Comparison of ENCODE assay signal across 18 cellular contexts in genomic region chr1:167964646-167965045, GRCh38. TPM values are rescaled to one million over a fixed set of nuclear protein-coding genes. Genes with fewer than 3 reads are reported as not detected.
"Had no signal": no experiment of that assay in that cellular context is flagged by ENCODE, and none has a peak within 500 bp of the region (broad histone marks: within the 10 kb centered on the region; RNA-seq: fewer than 3 reads in every experiment).

No MANE protein-coding gene starts in this region.

- FAIRE-seq: keratinocyte, pancreas had no signal

- H3K4me3 Mint-ChIP-seq: immature natural killer cell; naive B cell; nephron; stimulated activated naive B cell treated with anti-CD40 and anti-IgM and Interleukin-4, amounts not matched to agents 10 μg/mL and 1 μg/mL and 100 μg/mL, for 72 hours; stimulated activated naive CD8-positive, alpha-beta T cell treated with anti-CD3 and anti-CD28 coated beads, Interleukin-15, amount 100 ng/mL, for 72 hours had no signal

- DNase-seq: cortex of kidney; immature natural killer cell; left lung; naive B cell; occipital lobe; pancreas; retina; stimulated activated CD4-positive, alpha-beta T cell treated with anti-CD3 and anti-CD28 coated beads, Interleukin-2, amount 100 ng/mL, for 24 hours; stimulated activated CD4-positive, alpha-beta T cell treated with anti-CD3 and anti-CD28 coated beads, Interleukin-4, amount 100 ng/mL, for 4 hours; stimulated activated naive B cell treated with anti-CD40 and anti-IgM and Interleukin-4, amounts not matched to agents 10 μg/mL and 1 μg/mL and 100 μg/mL, for 72 hours; stimulated activated naive CD8-positive, alpha-beta T cell treated with anti-CD3 and anti-CD28 coated beads, Interleukin-15, amount 100 ng/mL, for 72 hours; testis; upper lobe of right lung had no signal

- H3K27me3 Mint-ChIP-seq: naive B cell; stimulated activated naive B cell treated with anti-CD40 and anti-IgM and Interleukin-4, amounts not matched to agents 10 μg/mL and 1 μg/mL and 100 μg/mL, for 72 hours; stimulated activated naive CD8-positive, alpha-beta T cell treated with anti-CD3 and anti-CD28 coated beads, Interleukin-15, amount 100 ng/mL, for 72 hours had no signal

- H3K27ac Mint-ChIP-seq: stimulated activated naive B cell treated with anti-CD40 and anti-IgM and Interleukin-4, amounts not matched to agents 10 μg/mL and 1 μg/mL and 100 μg/mL, for 72 hours; stimulated activated naive CD8-positive, alpha-beta T cell treated with anti-CD3 and anti-CD28 coated beads, Interleukin-15, amount 100 ng/mL, for 72 hours had no signal

- H3K9me3 Mint-ChIP-seq: immature natural killer cell; naive B cell; stimulated activated naive CD8-positive, alpha-beta T cell treated with anti-CD3 and anti-CD28 coated beads, Interleukin-15, amount 100 ng/mL, for 72 hours had no signal

RNA-seq across cellular contexts. Expression of gene ADCY10, which starts 50.7 kb away (rescaled TPM):
- total RNA-seq: esophagus mucosa, tibial nerve, vagina had no signal
- polyA plus RNA-seq: immature natural killer cell had no signal
